Comparison of ENCODE assay signal across 28 cellular contexts in the genomic region with DNA sequence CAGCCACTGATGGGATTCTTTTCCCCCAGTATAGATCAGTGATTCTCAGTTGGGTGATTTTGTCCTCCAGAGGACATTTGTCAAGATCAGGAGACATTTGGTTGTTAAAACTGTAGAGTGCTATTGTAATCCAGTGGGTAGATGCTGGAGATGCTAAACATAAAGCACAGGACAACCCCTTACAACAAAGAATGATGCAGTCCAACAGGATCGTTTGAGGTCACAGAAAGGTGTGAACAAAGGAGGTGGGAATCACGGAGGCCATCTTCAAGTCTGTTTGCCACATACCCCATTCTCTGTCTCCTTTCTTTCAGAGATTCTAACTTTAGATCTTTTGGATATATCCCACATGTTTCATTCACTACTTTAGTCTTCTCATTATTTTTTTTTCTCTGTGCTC.
"Had no signal": no experiment of that assay in that cellular context is flagged by ENCODE, and none has a peak within 500 bp of the region (broad histone marks: within the 10 kb centered on the region; RNA-seq: fewer than 3 reads in every experiment).

No MANE protein-coding gene starts in this region.

- H3K79me2 ChIP-seq: parathyroid adenoma had no signal

- FAIRE-seq: small intestine, urothelium cell line had no signal

- H3K4me1 ChIP-seq: parathyroid adenoma, psoas muscle, right lobe of liver, sigmoid colon, stomach, thyroid gland, tibial nerve, upper lobe of left lung, vagina had no signal

- H3K27me3 ChIP-seq: neutrophil, ovary, right lobe of liver, sigmoid colon, stomach, thyroid gland, tibial nerve, upper lobe of left lung, vagina had no signal

- H3K9me3 ChIP-seq: neutrophil, ovary, psoas muscle, right lobe of liver, sigmoid colon, stomach, thoracic aorta, thyroid gland, upper lobe of left lung, vagina had no signal

- DNase-seq: naive thymus-derived CD8-positive, alpha-beta T cell; nephron progenitor cell; nucleus accumbens; ovary; posterior cingulate gyrus; psoas muscle; right cardiac atrium; right lobe of liver; sigmoid colon; small intestine; stimulated activated CD4-positive, alpha-beta T cell treated with anti-CD3 and anti-CD28 coated beads, Interleukin-15, amount 100 ng/mL, for 24 hours; stimulated activated CD4-positive, alpha-beta T cell treated with anti-CD3 and anti-CD28 coated beads, Interleukin-2, amount 100 ng/mL, for 24 hours; stimulated activated CD4-positive, alpha-beta T cell treated with anti-CD3 and anti-CD28 coated beads, Interleukin-2, amount 100 ng/mL, for 48 hours; stimulated activated CD4-positive, alpha-beta T cell treated with anti-CD3 and anti-CD28 coated beads, Interleukin-4, amount 100 ng/mL, for 24 hours; stimulated activated naive B cell treated with anti-CD40 and anti-IgM and Interleukin-4, amounts not matched to agents 10 μg/mL and 1 μg/mL and 100 μg/mL, for 72 hours; stimulated activated naive CD4-positive, alpha-beta T cell treated with Interleukin-2 at 50 U/mL for 16 hours; stomach; thyroid gland; trophoblast cell had no signal

- ATAC-seq: naive thymus-derived CD8-positive, alpha-beta T cell; natural killer cell treated with Interleukin-12 subunit alpha and Interleukin-12 subunit beta and Interleukin-15 and Interleukin-18, amount 100 ng/mL, for 72 hours; psoas muscle; right cardiac atrium; right lobe of liver; stimulated activated effector memory CD8-positive, alpha-beta T cell treated with anti-CD3 and anti-CD28 coated beads, Interleukin-12 subunit alpha, Interleukin-12 subunit beta, amount 100 ng/mL, for 72 hours; stimulated activated naive B cell treated with anti-CD40 and anti-IgM and Interleukin-4, amounts not matched to agents 10 μg/mL and 1 μg/mL and 100 μg/mL, for 72 hours had no signal

- H2AFZ ChIP-seq: parathyroid adenoma had no signal

- H3K27ac ChIP-seq: neutrophil, ovary, parathyroid adenoma, psoas muscle, right lobe of liver, sigmoid colon, stomach, thoracic aorta, thyroid gland, tibial nerve, upper lobe of left lung, vagina had no signal

- H3K4me3 ChIP-seq: ovary, psoas muscle, right lobe of liver, sigmoid colon, stomach, thoracic aorta, thyroid gland, tibial nerve, upper lobe of left lung, vagina had no signal

- H3K36me3 ChIP-seq: ovary, right lobe of liver, sigmoid colon, stomach, thoracic aorta, thyroid gland, tibial nerve, upper lobe of left lung, vagina had no signal

- H3K9ac ChIP-seq: parathyroid adenoma had no signal
